Comparison of ENCODE assay signal across 7 cellular contexts in genomic region chr2:85888745-85889647, GRCh38. TPM values are rescaled to one million over a fixed set of nuclear protein-coding genes. Genes with fewer than 3 reads are reported as not detected.
A peak's percentile ranks its signal among the peaks of the same experiment; 100 is the strongest.
DNase-seq lines count a peak whose midpoint lies in the region; ATAC-seq and TF ChIP-seq lines count a peak whose summit lies in the region.

Gene ST3GAL5 (minus strand): TSS chr2:85888990. CDS start chr2:85888905, 85 bp downstream.

- H3K36me3 Mint-ChIP-seq in T-helper 2 cell treated with Interferon-gamma antibody and Interleukin-4, amounts not matched to agents 5 μg/mL and 100 μg/mL, for 36 hours (ENCODE audit: low read depth) = peaks cover 5% of the 10 kb centered on the region

- no peaks in the 10 kb centered on the region for H3K27me3 ChIP-seq in ascending aorta

- no peaks in the 10 kb centered on the region for H3K36me3 ChIP-seq in ascending aorta

- H3K4me1 Mint-ChIP-seq in T-helper 2 cell treated with Interferon-gamma antibody and Interleukin-4, amounts not matched to agents 5 μg/mL and 100 μg/mL, for 36 hours (ENCODE audit: low read depth) = peaks cover 56% of the 10 kb centered on the region

- intact Hi-C loops in ascending aorta (cut with DNase I) = loop anchor here (2.0 to 5.0 kb wide), 7 partner anchors 62 to 184 kb away; no protein-coding TSS in a partner anchor

- peak; percentile 94 for DNase-seq in GM13977 (ENCODE audit: low spot score)
- DNase-seq in NCI-H1694 treated with DMSO at 0.1 percent for 48 hours (lab: John Stamatoyannopoulos, UW) = peak; percentile 72
- DNase-seq in T-helper 2 cell treated with Interferon-gamma antibody and Interleukin-4, amounts not matched to agents 5 μg/mL and 100 μg/mL, for 36 hours (ENCODE audit: low spot score) = peak; percentile 90
- DNase-seq in ascending aorta (ENCODE audit: low spot score in 2 of 2) = peak; percentile 52 to 94
- peak; percentile 87 for DNase-seq in hepatic stellate cell (ENCODE audit: low spot score)
- DNase-seq in retina = peak; percentile 92

- peak; percentile 89 for TF ChIP-seq CTCF in GM13977 (IDR thresholded peaks at IDR 0.05; ENCODE audit: extremely low read depth, insufficient read depth, missing control alignments)
- TF ChIP-seq CTCF in ascending aorta (IDR thresholded peaks at IDR 0.05) = peak; percentile 57 to 72 (median 58)

- peaks cover 3% of the 10 kb centered on the region for H3K27me3 Mint-ChIP-seq in T-helper 2 cell treated with Interferon-gamma antibody and Interleukin-4, amounts not matched to agents 5 μg/mL and 100 μg/mL, for 36 hours (ENCODE audit: low read depth)

- peak within 1 kb of the TSS; percentile 85 to 88 for H3K27ac ChIP-seq in ascending aorta

- no peaks in the 10 kb centered on the region for H3K9me3 ChIP-seq in ascending aorta

- H3K4me3 ChIP-seq in ascending aorta = peak within 1 kb of the TSS; percentile 85 to 95

- in situ Hi-C loops in GM13977 (cut with MboI; ENCODE audit: low pct_unique_long_range_greater_than_20kb, low sequenced_read_pairs, unreplicated experiment) = no loop called here

- H3K9me3 Mint-ChIP-seq in T-helper 2 cell treated with Interferon-gamma antibody and Interleukin-4, amounts not matched to agents 5 μg/mL and 100 μg/mL, for 36 hours = no peaks in the 10 kb centered on the region

- H3K4me3 Mint-ChIP-seq in T-helper 2 cell treated with Interferon-gamma antibody and Interleukin-4, amounts not matched to agents 5 μg/mL and 100 μg/mL, for 36 hours = peak within 1 kb of the TSS; percentile 94

- peak within 1 kb of the TSS; percentile 82 for H3K27ac Mint-ChIP-seq in T-helper 2 cell treated with Interferon-gamma antibody and Interleukin-4, amounts not matched to agents 5 μg/mL and 100 μg/mL, for 36 hours

- peak; percentile 81 for ATAC-seq in HG02840 (IDR thresholded peaks at IDR 0.05; ENCODE audit: low FRiP score, unreplicated experiment)

- H3K4me1 ChIP-seq in ascending aorta = peaks cover 4 to 36% of the 10 kb centered on the region in 2 donors

RNA-seq across cellular contexts. Expression of gene ST3GAL5, which starts in this region (rescaled TPM):
- 21.0 TPM for total RNA-seq in ascending aorta

Comparison
In these comparisons a context has a peak if more than half of its experiments do, and no peak if none do; other contexts are left out.
1. Peak in every context shown above with its lines: DNase-seq, ATAC-seq, H3K4me3 ChIP-seq and H3K27ac ChIP-seq.